In genomic region chr6:142300758-142301251, GRCh38 we compare ENCODE assay signal across 7 cellular contexts. TPM values are rescaled to one million over a fixed set of nuclear protein-coding genes. Genes with fewer than 3 reads are reported as not detected.
DNase-seq lines count a peak whose midpoint lies in the region; ATAC-seq, FAIRE-seq and TF ChIP-seq lines count a peak whose summit lies in the region.

No MANE protein-coding gene starts in this region.

- peaks cover 37% of the 10 kb centered on the region for H3K27me3 ChIP-seq in iPS-15b (ENCODE audit: control insufficient read depth, insufficient read depth, low read length)
- no peaks in the 10 kb centered on the region for H3K27me3 ChIP-seq in small intestine (ENCODE audit: control insufficient read depth in 2 of 2, insufficient read depth in 2 of 2, low read length in 2 of 2)
- H3K27me3 ChIP-seq in BE2C, result peaks cover 27% of the 10 kb centered on the region

- no peaks in the 10 kb centered on the region for H3K9me3 Mint-ChIP-seq in activated CD8-positive, alpha-beta T cell treated with anti-CD3 and anti-CD28 coated beads for 36 hours

- peak; percentile 54 for FAIRE-seq in HTR-8/SVneo (lab: Jason Lieb, UNC)
- FAIRE-seq in small intestine (lab: Jason Lieb, UNC), result no peak

- peak overlapping the region; percentile 70 for H3K9ac ChIP-seq in iPS-15b (ENCODE audit: low read depth, low read length)

- no peak for TF ChIP-seq CTCF in activated CD8-positive, alpha-beta T cell treated with anti-CD3 and anti-CD28 coated beads for 36 hours (IDR thresholded peaks at IDR 0.05)
- no peak for TF ChIP-seq CTCF in BE2C (IDR thresholded peaks at IDR 0.05; ENCODE audit: low read depth, low read length)

- peaks cover 6% of the 10 kb centered on the region for H3K4me1 Mint-ChIP-seq in activated CD8-positive, alpha-beta T cell treated with anti-CD3 and anti-CD28 coated beads for 36 hours (ENCODE audit: low read depth)

- intact Hi-C loops in activated CD8-positive, alpha-beta T cell treated with anti-CD3 and anti-CD28 coated beads for 36 hours (cut with micrococcal nuclease), result loop anchor here (5.0 kb wide), 1 partner anchor 81 kb away; no protein-coding TSS in a partner anchor

- H3K4me3 ChIP-seq in iPS-15b (ENCODE audit: low read depth, low read length) (peak overlapping the region; percentile 75), small intestine (ENCODE audit: low read depth in 1 of 2, low read length in 2 of 2) (peak overlapping the region; percentile 48 to 87), BE2C (ENCODE audit: low read depth, low read length) (no peak overlapping the region)

- DNase-seq in HTR-8/SVneo (ENCODE audit: insufficient read length, low spot score), result peak; percentile 42
- no peak for DNase-seq in activated CD8-positive, alpha-beta T cell treated with anti-CD3 and anti-CD28 coated beads for 36 hours
- DNase-seq in small intestine, result peak; percentile 96
- no peak for DNase-seq in activated CD4-positive, CD25-positive, alpha-beta regulatory T cell treated with anti-CD3 and anti-CD28 coated beads, Interleukin-2, amount 50 U/mL, for 72 hours
- no peak for DNase-seq in NCI-H82 (lab: John Stamatoyannopoulos, UW)
- no peak for DNase-seq in BE2C

- H3K4me1 ChIP-seq in iPS-15b (ENCODE audit: control insufficient read depth, insufficient read depth, low read length), result peaks cover 8% of the 10 kb centered on the region
- no peaks in the 10 kb centered on the region for H3K4me1 ChIP-seq in small intestine (ENCODE audit: control insufficient read depth in 2 of 2, insufficient read depth in 1 of 2, low read depth in 1 of 2, low read length in 1 of 2)
- H3K4me1 ChIP-seq in BE2C, result no peaks in the 10 kb centered on the region

- H3K9me3 ChIP-seq in iPS-15b (ENCODE audit: control insufficient read depth, insufficient read depth, low read length), result no peaks in the 10 kb centered on the region
- H3K9me3 ChIP-seq in small intestine (ENCODE audit: control insufficient read depth, low read depth), result no peaks in the 10 kb centered on the region
- no peaks in the 10 kb centered on the region for H3K9me3 ChIP-seq in BE2C

- CTCF ChIA-PET in activated CD8-positive, alpha-beta T cell treated with anti-CD3 and anti-CD28 coated beads for 36 hours (lab: Charles Lee), result interaction anchor here (0.8 to 2.1 kb wide), 9 partner anchors 8 to 93 kb away, joined by 3 to 8 read pairs (median 4); no protein-coding TSS in a partner anchor

- H3K36me3 ChIP-seq in iPS-15b (ENCODE audit: control insufficient read depth, insufficient read depth, low read length), result no peaks in the 10 kb centered on the region
- no peaks in the 10 kb centered on the region for H3K36me3 ChIP-seq in small intestine (ENCODE audit: control insufficient read depth in 2 of 2, insufficient read depth in 2 of 2, low read length in 2 of 2)
- H3K36me3 ChIP-seq in BE2C, result no peaks in the 10 kb centered on the region

- no peak overlapping the region for H3K27ac Mint-ChIP-seq in activated CD8-positive, alpha-beta T cell treated with anti-CD3 and anti-CD28 coated beads for 36 hours

- peak overlapping the region; percentile 85 to 94 for H3K27ac ChIP-seq in small intestine (ENCODE audit: low read depth in 1 of 2, low read length in 1 of 2)

- no peak for ATAC-seq in activated CD8-positive, alpha-beta T cell treated with anti-CD3 and anti-CD28 coated beads for 36 hours

- POLR2A ChIA-PET in activated CD8-positive, alpha-beta T cell treated with anti-CD3 and anti-CD28 coated beads for 36 hours (lab: Charles Lee), result no interaction called here

- peak overlapping the region; percentile 76 for H3K4me3 Mint-ChIP-seq in activated CD8-positive, alpha-beta T cell treated with anti-CD3 and anti-CD28 coated beads for 36 hours

- no peaks in the 10 kb centered on the region for H3K36me3 Mint-ChIP-seq in activated CD8-positive, alpha-beta T cell treated with anti-CD3 and anti-CD28 coated beads for 36 hours (ENCODE audit: low read depth)

- 14 to 52% (median 29%) methylated on average over 6 of the region's 6 CpGs for WGBS in small intestine, 3 donors

- peaks cover 14% of the 10 kb centered on the region for H3K27me3 Mint-ChIP-seq in activated CD8-positive, alpha-beta T cell treated with anti-CD3 and anti-CD28 coated beads for 36 hours

RNA-seq across cellular contexts. Expression of gene ADGRG6, which starts 1.0 kb away (rescaled TPM):
- total RNA-seq in activated CD8-positive, alpha-beta T cell treated with anti-CD3 and anti-CD28 coated beads for 36 hours, result 1 to 10 TPM; 1.3 to 1.5 TPM
- 10 to 100 TPM in 1 of 3 donors, 1 to 10 TPM in 2; 5.4 to 16.3 (median 5.9) TPM for polyA plus RNA-seq in small intestine
- not detected for polyA plus RNA-seq in BE2C (2012; ENCODE audit: insufficient read depth, insufficient read length, low read depth)

Comparison
In these comparisons a context has a peak if more than half of its experiments do, and no peak if none do; other contexts are left out.
1. DNase-seq: peak in HTR-8/SVneo (single experiment) and small intestine (single experiment); none in activated CD8-positive, alpha-beta T cell treated with anti-CD3 and anti-CD28 coated beads for 36 hours (single experiment), activated CD4-positive, CD25-positive, alpha-beta regulatory T cell treated with anti-CD3 and anti-CD28 coated beads, Interleukin-2, amount 50 U/mL, for 72 hours (single experiment), NCI-H82 (single experiment) and BE2C (single experiment).